In the genomic region with DNA sequence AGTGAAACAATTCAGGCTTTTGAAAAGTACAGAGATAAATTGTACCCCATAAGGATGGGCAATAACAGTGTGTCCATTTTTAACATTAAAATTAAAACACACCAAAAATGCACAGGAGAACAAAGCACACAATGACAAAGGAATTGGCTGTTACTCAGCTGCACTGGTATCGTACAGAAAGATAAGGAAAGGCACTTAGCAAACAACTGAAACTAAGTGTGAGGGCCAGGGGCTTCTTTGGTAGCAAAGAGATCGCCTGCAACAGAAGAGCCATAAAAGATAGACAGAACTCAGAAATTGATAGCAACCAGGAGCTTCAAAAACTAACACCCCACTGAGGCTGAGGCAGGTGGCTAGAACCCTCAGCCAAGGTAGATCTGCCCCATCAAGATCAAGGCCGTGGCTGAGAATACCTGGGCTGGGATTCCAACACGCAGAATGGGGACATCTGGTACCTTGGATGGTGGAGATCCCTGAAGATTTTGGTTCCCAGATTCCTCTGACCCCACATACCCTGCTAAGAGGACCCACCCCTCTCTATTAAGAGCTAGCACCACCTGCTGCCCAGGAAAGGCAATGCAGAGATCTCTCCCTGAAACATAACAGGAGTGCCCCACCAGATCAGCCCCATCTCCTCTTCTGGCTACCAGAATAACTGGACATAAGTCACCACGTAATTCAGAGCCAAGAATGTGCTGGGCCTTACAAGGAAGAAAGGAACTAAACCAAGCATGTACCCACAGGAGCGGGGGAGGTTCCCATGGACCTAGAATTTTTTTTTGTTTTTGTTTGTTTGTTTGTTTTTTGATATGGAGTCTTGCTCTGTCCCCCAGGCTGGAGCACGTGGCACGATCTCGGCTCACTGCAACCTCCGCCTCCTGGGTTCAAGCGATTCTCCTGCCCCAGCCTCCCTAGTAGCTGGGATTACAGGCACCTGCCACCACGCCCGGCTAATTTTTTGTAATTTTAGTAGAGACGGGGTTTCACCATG, we compare ENCODE assay signal across 8 cellular contexts. TPM values are rescaled to one million over a fixed set of nuclear protein-coding genes. Genes with fewer than 3 reads are reported as not detected.
DNase-seq lines count a peak whose midpoint lies in the region; ATAC-seq and TF ChIP-seq lines count a peak whose summit lies in the region.

No MANE protein-coding gene starts in this region.

- H3K9me3 ChIP-seq in RWPE2 (ENCODE audit: severe bottlenecking), result no peaks in the 10 kb centered on the region
- no peaks in the 10 kb centered on the region for H3K9me3 ChIP-seq in adipocyte (ENCODE audit: control insufficient read depth, low read length)
- no peaks in the 10 kb centered on the region for H3K9me3 ChIP-seq in stomach

- intact Hi-C loops in stomach (cut with DNase I; ENCODE audit: low total_unique reads), result no loop called here

- TF ChIP-seq CTCF in HL-60 (IDR thresholded peaks at IDR 0.05; ENCODE audit: insufficient read depth, low read length), result peak; percentile 60
- TF ChIP-seq CTCF in RWPE2 (IDR thresholded peaks at IDR 0.05; ENCODE audit: poor library complexity, severe bottlenecking), result peak; percentile 51
- TF ChIP-seq CTCF in stomach (IDR thresholded peaks at IDR 0.05), result peak in 5 of 7 experiments; percentile 41 to 61 (median 47)

- 41 to 65% (median 57%) methylated on average over 12 to 14 of the region's 14 CpGs for WGBS in stomach, 5 donors

- DNase-seq in COR-L47 (lab: John Stamatoyannopoulos, UW), result peak; percentile 41
- peak in 1 of 2 experiments; percentile 59 for DNase-seq in HL-60 (ENCODE audit: low read depth in 1 of 2, low spot score in 1 of 2)
- DNase-seq in RWPE2 (ENCODE audit: low spot score), result no peak
- peak; percentile 69 for DNase-seq in adipocyte (ENCODE audit: low read depth)
- DNase-seq in kidney glomerular epithelial cell (lab: John Stamatoyannopoulos, UW), result peak; percentile 10
- peak; percentile 53 for DNase-seq in stomach
- no peak for DNase-seq in cortex of kidney (lab: John Stamatoyannopoulos, UW)
- no peak for DNase-seq in DMS79 (lab: John Stamatoyannopoulos, UW)

- H3K27me3 ChIP-seq in HL-60 (ENCODE audit: insufficient read depth, poor library complexity, severe bottlenecking) (no peaks in the 10 kb centered on the region), RWPE2 (ENCODE audit: insufficient read depth, poor library complexity, severe bottlenecking) (no peaks in the 10 kb centered on the region), adipocyte (replicated peaks; ENCODE audit: control insufficient read depth, insufficient read depth, low read length) (no peaks in the 10 kb centered on the region), stomach (no peaks in the 10 kb centered on the region)

- H3K9ac ChIP-seq in adipocyte (ENCODE audit: low read length), result no peak overlapping the region

- H3K36me3 ChIP-seq in RWPE2 (ENCODE audit: low read depth) (no peaks in the 10 kb centered on the region), adipocyte (ENCODE audit: control insufficient read depth, insufficient read depth, low read length, severe bottlenecking) (no peaks in the 10 kb centered on the region), stomach (no peaks in the 10 kb centered on the region)

- H3K27ac ChIP-seq in HL-60 (replicated peaks), result peak overlapping the region; percentile 89
- no peak overlapping the region for H3K27ac ChIP-seq in RWPE2 (ENCODE audit: poor library complexity, severe bottlenecking)
- peak overlapping the region; percentile 23 to 98 (median 91) for H3K27ac ChIP-seq in stomach

- H3K4me1 ChIP-seq in RWPE2 (ENCODE audit: insufficient read depth, poor library complexity, severe bottlenecking) (no peaks in the 10 kb centered on the region), adipocyte (ENCODE audit: control insufficient read depth, insufficient read depth, low read length) (peaks cover 26% of the 10 kb centered on the region), stomach (peaks cover 23 to 66% (median 44%) of the 10 kb centered on the region in 4 donors)

- TF ChIP-seq POLR2A in stomach (IDR thresholded peaks at IDR 0.05), result no peak

- H3K4me3 ChIP-seq in HL-60 (replicated peaks; ENCODE audit: insufficient read depth, low read length) (no peak overlapping the region), RWPE2 (ENCODE audit: severe bottlenecking) (no peak overlapping the region), adipocyte (ENCODE audit: low read length) (no peak overlapping the region), stomach (no peak overlapping the region)

- no peak for TF ChIP-seq EP300 in stomach (IDR thresholded peaks at IDR 0.05)

- ATAC-seq in RWPE2 (ENCODE audit: low read depth), result no peak

RNA-seq across cellular contexts. Expression of gene PLEKHO1, which starts 16.2 kb away (rescaled TPM):
- 100 to 1,000 TPM in 3 of 5 donors, 10 to 100 TPM in 2; 34.6 to 254 (median 100) TPM for total RNA-seq in stomach
- 10 to 100 TPM; 38.6 to 79.3 (median 40.9) TPM for polyA plus RNA-seq in stomach

Comparison
In these comparisons a context has a peak if more than half of its experiments do, and no peak if none do; other contexts are left out.
1. DNase-seq: peak in COR-L47 (single experiment), adipocyte (single experiment), kidney glomerular epithelial cell (single experiment) and stomach (single experiment); none in RWPE2 (single experiment), cortex of kidney (single experiment) and DMS79 (single experiment).
2. Peak in every context shown above with its lines, with median percentiles within 50 percentile points of each other: CTCF ChIP-seq.